Comparison of ENCODE assay signal across 9 cellular contexts in the genomic region with DNA sequence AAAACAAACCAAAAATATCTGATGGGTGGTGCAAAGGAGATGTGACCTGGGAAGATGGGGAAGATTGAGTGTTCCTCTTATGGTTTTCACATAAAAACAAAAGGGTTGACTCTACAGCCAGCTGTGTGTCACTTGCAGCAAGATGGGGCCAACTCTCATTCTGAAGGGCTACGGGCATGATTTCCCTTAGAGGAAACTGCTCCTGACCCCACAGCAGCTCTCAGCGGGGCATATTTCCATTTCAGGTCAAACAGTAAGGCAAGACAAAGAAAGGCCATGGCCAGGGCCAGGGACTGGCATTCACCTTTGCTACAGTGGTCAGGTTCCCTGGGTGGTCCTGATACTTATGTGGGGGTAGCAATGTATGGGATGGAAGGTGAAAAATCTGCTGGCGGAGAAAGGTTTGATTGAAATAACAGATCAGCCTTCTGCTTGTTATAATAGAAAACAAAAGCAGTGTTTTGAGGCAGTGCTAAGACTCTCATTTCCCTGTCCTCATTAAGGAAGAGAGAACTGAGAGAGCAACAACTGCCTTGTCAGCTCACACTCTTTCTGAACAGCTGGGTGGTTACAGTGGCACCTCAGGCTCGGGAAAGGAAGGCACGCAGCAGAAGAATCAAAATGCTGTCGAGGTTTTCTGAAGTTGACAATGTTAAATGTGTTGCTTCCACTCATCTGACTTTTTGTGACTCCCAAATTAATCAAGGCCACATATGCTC.
DNase-seq lines count a peak whose midpoint lies in the region; ATAC-seq and TF ChIP-seq lines count a peak whose summit lies in the region.
"Had no signal": no experiment of that assay in that cellular context is flagged by ENCODE, and none has a peak within 500 bp of the region (broad histone marks: within the 10 kb centered on the region; RNA-seq: fewer than 3 reads in every experiment).

No MANE protein-coding gene starts in this region.

- TF ChIP-seq CTCF in left lung (IDR thresholded peaks at IDR 0.05): no peak

- peaks cover 0 to 28% of the 10 kb centered on the region in 2 donors for H3K4me1 ChIP-seq in left lung

- ATAC-seq in GM18505 (IDR thresholded peaks at IDR 0.05; ENCODE audit: unreplicated experiment) (peak; percentile 92), GM21576 (IDR thresholded peaks at IDR 0.05; ENCODE audit: unreplicated experiment) (peak; percentile 97), HG03457 (IDR thresholded peaks at IDR 0.05; ENCODE audit: unreplicated experiment) (peak; percentile 93), left lung (peak; percentile 64)

- peak overlapping the region in 1 of 2 donors; percentile 53 for H3K27ac ChIP-seq in left lung

- no peaks in the 10 kb centered on the region for H3K9me3 ChIP-seq in left lung

- intact Hi-C loops in left lung (cut with DNase I): no loop called here

- H3K27me3 ChIP-seq in left lung: no peaks in the 10 kb centered on the region

- no peak for TF ChIP-seq POLR2A in GM18505 (IDR thresholded peaks at IDR 0.05; ENCODE audit: borderline replicate concordance, extremely low read depth, insufficient read depth, insufficient read length)
- no peak for TF ChIP-seq POLR2A in erythroblast (IDR thresholded peaks at IDR 0.05; ENCODE audit: low read length)

- H3K4me3 ChIP-seq in left lung: no peak overlapping the region

- no peak for DNase-seq in left lung
- no peak for DNase-seq in GDM1 (lab: John Stamatoyannopoulos, UW)
- no peak for DNase-seq in KG1 (lab: John Stamatoyannopoulos, UW)
- no peak for DNase-seq in AG08396 (ENCODE audit: low spot score)
- no peak for DNase-seq in erythroblast (lab: John Stamatoyannopoulos, UW)
- DNase-seq: activated CD4-positive, CD25-positive, alpha-beta regulatory T cell treated with anti-CD3 and anti-CD28 coated beads, Interleukin-2, amount 50 U/mL, for 72 hours had no signal

- no peaks in the 10 kb centered on the region for H3K36me3 ChIP-seq in left lung
